ENCODE assay signal across 1 cellular context in the genomic region with DNA sequence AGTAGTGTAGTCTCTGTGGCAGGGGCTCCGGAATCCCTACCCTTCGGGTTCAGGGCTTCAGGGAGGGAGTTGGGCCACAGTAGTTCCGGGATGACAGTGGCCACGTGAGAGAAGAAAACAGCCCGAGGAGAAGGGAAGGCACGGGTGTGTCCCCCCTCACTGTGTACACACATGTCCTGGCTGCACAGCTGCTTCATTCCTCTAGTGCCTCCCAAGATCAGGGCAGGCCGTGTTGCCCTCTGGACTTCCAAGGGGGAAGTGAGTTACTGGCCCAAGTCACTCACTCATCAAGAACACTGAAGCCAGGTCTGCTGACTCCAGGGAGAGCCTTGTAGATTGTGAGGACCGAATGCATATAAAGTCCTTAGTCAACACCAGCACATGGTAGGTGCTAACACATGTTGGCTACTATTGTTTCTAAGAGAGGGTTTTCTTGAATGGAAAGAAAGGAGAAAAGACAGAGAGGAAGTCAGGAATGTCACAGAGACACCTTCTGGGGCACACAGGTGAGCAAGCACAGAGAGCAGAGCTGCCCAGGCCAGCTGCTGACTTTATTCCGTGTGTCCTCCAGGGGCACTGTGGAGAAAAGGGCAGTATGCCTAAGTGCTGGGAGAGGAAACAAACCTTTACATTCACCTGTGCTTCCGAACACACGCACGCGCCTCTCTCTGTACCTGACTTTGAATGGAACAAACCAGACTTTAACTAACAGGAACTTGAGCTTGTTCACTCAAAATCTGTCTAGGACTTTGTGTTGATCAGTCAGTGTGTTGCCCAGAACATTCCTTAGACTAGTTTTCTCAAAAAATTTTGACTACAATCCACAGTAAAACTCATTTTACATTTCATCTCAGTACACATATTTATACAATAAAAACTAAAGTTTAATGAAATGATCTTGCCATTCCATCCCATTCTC.
TF ChIP-seq lines count a peak whose summit lies in the region.

No MANE protein-coding gene starts in this region.

TF ChIP-seq in SK-N-SH treated with all-trans-retinoic acid at 6 μM for 48 hours, 23 proteins besides CTCF, POLR2A, EP300 and RAD21 (continued from another document):
- no peak for TF ChIP-seq BACH2 (CRISPR knock-in tag; IDR thresholded peaks at IDR 0.05; ENCODE audit: borderline replicate concordance)
- TF ChIP-seq, protein P1, sequence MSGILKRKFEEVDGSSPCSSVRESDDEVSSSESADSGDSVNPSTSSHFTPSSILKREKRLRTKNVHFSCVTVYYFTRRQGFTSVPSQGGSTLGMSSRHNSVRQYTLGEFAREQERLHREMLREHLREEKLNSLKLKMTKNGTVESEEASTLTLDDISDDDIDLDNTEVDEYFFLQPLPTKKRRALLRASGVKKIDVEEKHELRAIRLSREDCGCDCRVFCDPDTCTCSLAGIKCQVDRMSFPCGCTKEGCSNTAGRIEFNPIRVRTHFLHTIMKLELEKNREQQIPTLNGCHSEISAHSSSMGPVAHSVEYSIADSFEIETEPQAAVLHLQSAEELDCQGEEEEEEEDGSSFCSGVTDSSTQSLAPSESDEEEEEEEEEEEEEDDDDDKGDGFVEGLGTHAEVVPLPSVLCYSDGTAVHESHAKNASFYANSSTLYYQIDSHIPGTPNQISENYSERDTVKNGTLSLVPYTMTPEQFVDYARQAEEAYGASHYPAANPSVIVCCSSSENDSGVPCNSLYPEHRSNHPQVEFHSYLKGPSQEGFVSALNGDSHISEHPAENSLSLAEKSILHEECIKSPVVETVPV (CRISPR knock-in tag; IDR thresholded peaks at IDR 0.05) = no peak
- no peak for TF ChIP-seq ZNF565 (CRISPR knock-in tag; conservative IDR thresholded peaks at IDR 0.05; ENCODE audit: low read depth)
- TF ChIP-seq ZFP3 (CRISPR knock-in tag; IDR thresholded peaks at IDR 0.05) = no peak
- no peak for TF ChIP-seq CSDC2 (CRISPR knock-in tag; IDR thresholded peaks at IDR 0.05)
- TF ChIP-seq, protein P2, sequence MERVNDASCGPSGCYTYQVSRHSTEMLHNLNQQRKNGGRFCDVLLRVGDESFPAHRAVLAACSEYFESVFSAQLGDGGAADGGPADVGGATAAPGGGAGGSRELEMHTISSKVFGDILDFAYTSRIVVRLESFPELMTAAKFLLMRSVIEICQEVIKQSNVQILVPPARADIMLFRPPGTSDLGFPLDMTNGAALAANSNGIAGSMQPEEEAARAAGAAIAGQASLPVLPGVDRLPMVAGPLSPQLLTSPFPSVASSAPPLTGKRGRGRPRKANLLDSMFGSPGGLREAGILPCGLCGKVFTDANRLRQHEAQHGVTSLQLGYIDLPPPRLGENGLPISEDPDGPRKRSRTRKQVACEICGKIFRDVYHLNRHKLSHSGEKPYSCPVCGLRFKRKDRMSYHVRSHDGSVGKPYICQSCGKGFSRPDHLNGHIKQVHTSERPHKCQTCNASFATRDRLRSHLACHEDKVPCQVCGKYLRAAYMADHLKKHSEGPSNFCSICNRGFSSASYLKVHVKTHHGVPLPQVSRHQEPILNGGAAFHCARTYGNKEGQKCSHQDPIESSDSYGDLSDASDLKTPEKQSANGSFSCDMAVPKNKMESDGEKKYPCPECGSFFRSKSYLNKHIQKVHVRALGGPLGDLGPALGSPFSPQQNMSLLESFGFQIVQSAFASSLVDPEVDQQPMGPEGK (CRISPR knock-in tag; IDR thresholded peaks at IDR 0.05; ENCODE audit: borderline replicate concordance) = no peak
- no peak for TF ChIP-seq ZNF8 (CRISPR knock-in tag; IDR thresholded peaks at IDR 0.05)
TF ChIP-seq in SK-N-SH treated with all-trans-retinoic acid at 6 μM for 48 hours: peak in this region for 0.
